Comparison of ENCODE assay signal across 9 cellular contexts in the genomic region with DNA sequence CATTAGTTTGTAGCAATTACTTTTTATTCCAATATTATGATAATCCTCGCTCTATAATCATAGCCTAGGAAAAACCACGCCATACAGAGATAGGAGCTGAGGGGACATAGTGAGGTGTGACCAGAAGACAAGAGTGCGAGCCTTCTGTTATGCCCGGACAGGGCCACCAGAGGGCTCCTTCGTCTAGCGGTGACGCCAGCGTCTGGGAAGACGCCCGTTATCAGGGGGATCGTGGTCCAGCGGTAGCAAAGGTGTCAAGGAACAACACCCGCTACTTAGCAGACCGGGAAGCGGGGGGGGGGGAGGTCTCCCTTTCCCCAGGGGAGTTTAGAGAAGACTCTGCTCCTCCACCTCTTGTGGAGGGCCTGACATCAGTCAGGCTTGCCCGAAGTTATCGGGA. TPM values are rescaled to one million over a fixed set of nuclear protein-coding genes. Genes with fewer than 3 reads are reported as not detected.
DNase-seq lines count a peak whose midpoint lies in the region; TF ChIP-seq lines count a peak whose summit lies in the region.
"Not testable (repeated sequence)": the region's sequence is repeated elsewhere in the genome, so short reads cannot be mapped to it uniquely, and the experiment has no call there.
"Had no signal": no experiment of that assay in that cellular context is flagged by ENCODE, and none has a peak within 500 bp of the region (broad histone marks: within the 10 kb centered on the region; RNA-seq: fewer than 3 reads in every experiment).

No MANE protein-coding gene starts in this region.

- peak overlapping the region; percentile 40 for H3K4me2 ChIP-seq in BLaER1

- H3K36me3 ChIP-seq in BLaER1, right atrium auricular region, ovary: not testable (repeated sequence)

- not testable (repeated sequence) for H3K9me3 Mint-ChIP-seq in activated T-cell treated with anti-CD3 and anti-CD28 coated beads, Interleukin-2, amount 50 U/mL, for 24 hours

- H3K27me3 ChIP-seq in BLaER1, right atrium auricular region, ovary: not testable (repeated sequence)

- not testable (repeated sequence) for H3K4me3 Mint-ChIP-seq in activated T-cell treated with anti-CD3 and anti-CD28 coated beads, Interleukin-2, amount 50 U/mL, for 24 hours

- TF ChIP-seq CTCF in right atrium auricular region (IDR thresholded peaks at IDR 0.05) = peak; percentile 23 to 52
- not testable (repeated sequence) for TF ChIP-seq CTCF in ovary (IDR thresholded peaks at IDR 0.05)

- H3K4me1 Mint-ChIP-seq in activated T-cell treated with anti-CD3 and anti-CD28 coated beads, Interleukin-2, amount 50 U/mL, for 24 hours (ENCODE audit: low read depth) = not testable (repeated sequence)

- DNase-seq in HUDEP-2 (lab: John Stamatoyannopoulos, UW; ENCODE audit: unreplicated experiment in 76 of 76) = peak in 43 of 76 experiments; percentile 5 to 69 (median 42)
- peak; percentile 16 for DNase-seq in T follicular helper cell (ENCODE audit: low read depth)
- DNase-seq in activated T-cell treated with anti-CD3 and anti-CD28 coated beads, Interleukin-2, amount 50 U/mL, for 24 hours = peak; percentile 78
- DNase-seq in cerebellar cortex (ENCODE audit: low spot score) = peak; percentile 69
- DNase-seq in right atrium auricular region (ENCODE audit: low spot score) = peak; percentile 72
- peak; percentile 55 to 75 (median 61) for DNase-seq in ovary
- peak; percentile 80 for DNase-seq in stimulated activated CD8-positive, alpha-beta memory T cell treated with anti-CD3 and anti-CD28 coated beads, Interleukin-4, amount 100 ng/mL, for 48 hours

- not testable (repeated sequence) for TF ChIP-seq EP300 in ovary (IDR thresholded peaks at IDR 0.05)

- intact Hi-C loops in ovary (cut with DNase I) = not testable (repeated sequence)

- H3K9ac ChIP-seq in BLaER1 = not testable (repeated sequence)

- TF ChIP-seq POLR2A in ovary (IDR thresholded peaks at IDR 0.05) = not testable (repeated sequence)

- not testable (repeated sequence) for H3K4me3 ChIP-seq in BLaER1, right atrium auricular region, ovary

- not testable (repeated sequence) for H3K27ac ChIP-seq in BLaER1, right atrium auricular region, ovary

- not testable (repeated sequence) for H3K27me3 Mint-ChIP-seq in activated T-cell treated with anti-CD3 and anti-CD28 coated beads, Interleukin-2, amount 50 U/mL, for 24 hours

- not testable (repeated sequence) for H3K4me1 ChIP-seq in BLaER1; right atrium auricular region; ovary (ENCODE audit: insufficient read depth)

- not testable (repeated sequence) for H4K20me1 ChIP-seq in BLaER1

- 2 to 18% (median 3%) methylated on average over 16 to 17 of the region's 17 CpGs for WGBS in ovary, 3 donors

- H3K27ac Mint-ChIP-seq in activated T-cell treated with anti-CD3 and anti-CD28 coated beads, Interleukin-2, amount 50 U/mL, for 24 hours = not testable (repeated sequence)

- not testable (repeated sequence) for H3K36me3 Mint-ChIP-seq in activated T-cell treated with anti-CD3 and anti-CD28 coated beads, Interleukin-2, amount 50 U/mL, for 24 hours (ENCODE audit: low read depth)

- H3K9me3 ChIP-seq in BLaER1 = peaks cover 27% of the 10 kb centered on the region
- not testable (repeated sequence) for H3K9me3 ChIP-seq in right atrium auricular region, ovary

RNA-seq across cellular contexts. Expression of a gene that starts 8.7 kb away (rescaled TPM):
- total RNA-seq in right atrium auricular region (1 to 10 TPM in 1 of 2 donors, under 1 TPM in 1; 0.96 to 1.7 TPM), ovary (1 to 10 TPM; 1.2 to 4.4 (median 2.6) TPM)
- under 1 TPM; 0.87 to 0.92 TPM for polyA plus RNA-seq in ovary

RNA-seq across cellular contexts. Expression of a gene that starts 24.9 kb away (rescaled TPM):
- 10 to 100 TPM; 12.8 to 28.5 TPM for total RNA-seq in right atrium auricular region
- 10 to 100 TPM; 15.0 to 44.4 (median 36.6) TPM for total RNA-seq in ovary
- polyA plus RNA-seq in ovary = 10 to 100 TPM; 14.4 to 56.9 TPM

RNA-seq across cellular contexts. Expression of a gene that starts 28.3 kb away (rescaled TPM):
- total RNA-seq in right atrium auricular region (1 to 10 TPM; 1.7 to 2.7 TPM), ovary (1 to 10 TPM; 1.4 to 4.1 (median 3.2) TPM)
- 1 to 10 TPM; 2.0 to 2.7 TPM for polyA plus RNA-seq in ovary

RNA-seq across cellular contexts. Expression of a gene that starts 42.2 kb away (rescaled TPM):
- not detected for total RNA-seq in right atrium auricular region
- total RNA-seq in ovary = under 1 TPM in 1 of 7 donors, not detected in 6; 0.23 TPM
- polyA plus RNA-seq in ovary = not detected
- total RNA-seq: activated CD8-positive, alpha-beta memory T cell treated with anti-CD3 and anti-CD28 coated beads, Interleukin-2, amount 10 ng/mL, durations not matched to agents 7 days and 5 days had no signal

RNA-seq across cellular contexts. Expression of a gene that starts 47.5 kb away (rescaled TPM):
- total RNA-seq in right atrium auricular region = 1 to 10 TPM; 2.1 to 3.0 TPM
- total RNA-seq in ovary = 1 to 10 TPM; 2.1 to 4.5 (median 3.2) TPM
- polyA plus RNA-seq in ovary = 1 to 10 TPM; 2.9 to 6.4 TPM

Comparison
In these comparisons a context has a peak if more than half of its experiments do, and no peak if none do; other contexts are left out.
1. DNase-seq: peak in every context shown above with its lines; median percentile 80 in stimulated activated CD8-positive, alpha-beta memory T cell treated with anti-CD3 and anti-CD28 coated beads, Interleukin-4, amount 100 ng/mL, for 48 hours; 78 in activated T-cell treated with anti-CD3 and anti-CD28 coated beads, Interleukin-2, amount 50 U/mL, for 24 hours; 72 in right atrium auricular region; 69 in cerebellar cortex; 61 in ovary; 42 in HUDEP-2; 16 in T follicular helper cell.